Comparison of ENCODE assay signal across 27 cellular contexts in genomic region chr11:35976434-35976833, GRCh38.
"Had no signal": no experiment of that assay in that cellular context is flagged by ENCODE, and none has a peak within 500 bp of the region (broad histone marks: within the 10 kb centered on the region; RNA-seq: fewer than 3 reads in every experiment).

No MANE protein-coding gene starts in this region.

- H3K27me3 ChIP-seq: colonic mucosa, esophagus squamous epithelium, gastrocnemius medialis, heart right ventricle, left lung had no signal

- ATAC-seq: effector memory CD8-positive, alpha-beta T cell; esophagus mucosa; gastrocnemius medialis; heart right ventricle; left cardiac atrium; left lung; left ventricle myocardium superior; lower lobe of right lung had no signal

- H3K27ac Mint-ChIP-seq: dendritic cell treated with granulocyte-macrophage colony-stimulating factor and Interleukin-4, amounts not matched to agents 40 ng/mL and 50 ng/mL, for 4 days; effector memory CD8-positive, alpha-beta T cell; endodermal cell; memory B cell had no signal

- H3K4me3 Mint-ChIP-seq: dendritic cell treated with granulocyte-macrophage colony-stimulating factor and Interleukin-4, amounts not matched to agents 40 ng/mL and 50 ng/mL, for 4 days; effector memory CD8-positive, alpha-beta T cell; endodermal cell; memory B cell had no signal

- H3K27me3 Mint-ChIP-seq: dendritic cell treated with granulocyte-macrophage colony-stimulating factor and Interleukin-4, amounts not matched to agents 40 ng/mL and 50 ng/mL, for 4 days had no signal

- H3K36me3 ChIP-seq: colonic mucosa, gastrocnemius medialis, heart right ventricle, left lung, lower lobe of right lung had no signal

- H3K4me1 Mint-ChIP-seq: memory B cell had no signal

- H3K4me3 ChIP-seq: colonic mucosa, esophagus squamous epithelium, gastrocnemius medialis, heart right ventricle, left lung, lower lobe of right lung had no signal

- FAIRE-seq: endometrium, islet of Langerhans, keratinocyte had no signal

- DNase-seq: colonic mucosa; cortex of kidney; effector CD8-positive, alpha-beta T cell; effector memory CD8-positive, alpha-beta T cell; endodermal cell; erythroblast; esophagus squamous epithelium; foreskin fibroblast; foreskin melanocyte; gastrocnemius medialis; glutamatergic neuron; head of caudate nucleus; heart right ventricle; hippocampal formation; left cardiac atrium; left lung; left ventricle myocardium superior; lower lobe of right lung; mesendoderm; midbrain had no signal

- H3K36me3 Mint-ChIP-seq: memory B cell had no signal

- H3K4me1 ChIP-seq: colonic mucosa, left lung had no signal

- H3K9me3 ChIP-seq: colonic mucosa, gastrocnemius medialis, lower lobe of right lung had no signal

- H3K27ac ChIP-seq: colonic mucosa, epithelial cell of prostate, esophagus squamous epithelium, heart right ventricle, left lung, lower lobe of right lung had no signal
